In genomic region chr3:134250717-134251220, GRCh38 we compare ENCODE assay signal across 1 cellular context.
A peak's percentile ranks its signal among the peaks of the same experiment; 100 is the strongest.
TF ChIP-seq lines count a peak whose summit lies in the region.

TSS of gene RYK (minus strand) at chr3:134250859. CDS start at chr3:134250654, 205 bp downstream.

TF ChIP-seq in HepG2, 621 proteins besides CTCF, POLR2A, EP300 and RAD21 (continued from another document and continues in another):
- TF ChIP-seq ZNF710 (CRISPR knock-in tag; IDR thresholded peaks at IDR 0.05; ENCODE audit: borderline replicate concordance) (no peak), MTA1 (CRISPR knock-in tag; IDR thresholded peaks at IDR 0.05; ENCODE audit: borderline replicate concordance) (0 out of 2 replicates have a peak, but pooled peaks have one; percentile 50), ZNF256 (CRISPR knock-in tag; conservative IDR thresholded peaks at IDR 0.05) (0 out of 2 replicates have a peak, but pooled peaks have one; percentile 20), HDAC2 (CRISPR knock-in tag; IDR thresholded peaks at IDR 0.05) (peak; percentile 45; the same call in 1 of the 2 replicates), RFX1 (IDR thresholded peaks at IDR 0.05) (no peak), MED13 (CRISPR knock-in tag; IDR thresholded peaks at IDR 0.05) (no peak), ZSCAN20 (CRISPR knock-in tag; IDR thresholded peaks at IDR 0.05; ENCODE audit: borderline replicate concordance) (peak; percentile 66; the same call in 1 of the 2 replicates), CSRNP1 (CRISPR knock-in tag; IDR thresholded peaks at IDR 0.05) (peak; percentile 66; the same call in 1 of the 2 replicates), RERE (CRISPR knock-in tag; IDR thresholded peaks at IDR 0.05; ENCODE audit: low read depth) (peak; percentile 22; the same call in 1 of the 2 replicates), ZNF740 (CRISPR knock-in tag; IDR thresholded peaks at IDR 0.05) (0 out of 2 replicates have a peak, but pooled peaks have one; percentile 37), ZKSCAN8 (CRISPR knock-in tag; IDR thresholded peaks at IDR 0.05; ENCODE audit: borderline replicate concordance) (peak; percentile 29; the same call in 1 of the 2 replicates), ZBTB10 (CRISPR knock-in tag; IDR thresholded peaks at IDR 0.05; ENCODE audit: borderline replicate concordance) (no peak), TFDP2 (CRISPR knock-in tag; IDR thresholded peaks at IDR 0.05) (peak; percentile 61; the same call in 1 of the 2 replicates), HOXA5 (CRISPR knock-in tag; IDR thresholded peaks at IDR 0.05) (0 out of 2 replicates have a peak, but pooled peaks have one; percentile 32), RFXAP (CRISPR knock-in tag; IDR thresholded peaks at IDR 0.05; ENCODE audit: borderline replicate concordance) (peak; percentile 54; the same call in 1 of the 2 replicates), TFAP4 (IDR thresholded peaks at IDR 0.05; ENCODE audit: borderline replicate concordance, low read depth) (no peak), ZNF615 (CRISPR knock-in tag; IDR thresholded peaks at IDR 0.05; ENCODE audit: borderline replicate concordance) (no peak), YEATS4 (CRISPR knock-in tag; IDR thresholded peaks at IDR 0.05; ENCODE audit: borderline replicate concordance) (no peak; the same call in 1 of the 2 replicates), GMEB1 (CRISPR knock-in tag; IDR thresholded peaks at IDR 0.05; ENCODE audit: borderline replicate concordance) (peak; percentile 90), ZNF549 (CRISPR knock-in tag; IDR thresholded peaks at IDR 0.05) (0 out of 2 replicates have a peak, but pooled peaks have one; percentile 36), ZMYM3 (CRISPR knock-in tag; IDR thresholded peaks at IDR 0.05) (no peak), ZNF788 (CRISPR knock-in tag; IDR thresholded peaks at IDR 0.05; ENCODE audit: borderline replicate concordance) (peak; percentile 50; the same call in 1 of the 2 replicates), HHEX (CRISPR knock-in tag; IDR thresholded peaks at IDR 0.05) (no peak), PHF8 (CRISPR knock-in tag; IDR thresholded peaks at IDR 0.05) (peak; percentile 63; the same call in 1 of the 2 replicates), SOX13 (IDR thresholded peaks at IDR 0.05) (no peak), SOX13 (CRISPR knock-in tag; conservative IDR thresholded peaks at IDR 0.05 in 1 of 2, IDR thresholded peaks at IDR 0.05 in 1 of 2) (peak in 1 of 2 experiments; percentile 71; a peak in 2 of 4 replicates), THAP11 (CRISPR knock-in tag; IDR thresholded peaks at IDR 0.05) (0 out of 2 replicates have a peak, but pooled peaks have one; percentile 30), ZHX1 (CRISPR knock-in tag; IDR thresholded peaks at IDR 0.05; ENCODE audit: low read depth) (no peak), FOSL2 (CRISPR knock-in tag; IDR thresholded peaks at IDR 0.05) (0 out of 2 replicates have a peak, but pooled peaks have one; percentile 25), NCOA1 (CRISPR knock-in tag; IDR thresholded peaks at IDR 0.05) (no peak), PHF20 (CRISPR knock-in tag; IDR thresholded peaks at IDR 0.05) (peak; percentile 44; the same call in 1 of the 2 replicates), MEIS2 (CRISPR knock-in tag; IDR thresholded peaks at IDR 0.05) (peak; percentile 38; the same call in 1 of the 2 replicates), TAF1 (CRISPR knock-in tag; IDR thresholded peaks at IDR 0.05) (peak; percentile 72; the same call in 1 of the 2 replicates), ZBTB2 (CRISPR knock-in tag; IDR thresholded peaks at IDR 0.05; ENCODE audit: low read depth) (peak; percentile 59; the same call in 1 of the 2 replicates)
